Comparison of ENCODE assay signal across 8 cellular contexts in the genomic region with DNA sequence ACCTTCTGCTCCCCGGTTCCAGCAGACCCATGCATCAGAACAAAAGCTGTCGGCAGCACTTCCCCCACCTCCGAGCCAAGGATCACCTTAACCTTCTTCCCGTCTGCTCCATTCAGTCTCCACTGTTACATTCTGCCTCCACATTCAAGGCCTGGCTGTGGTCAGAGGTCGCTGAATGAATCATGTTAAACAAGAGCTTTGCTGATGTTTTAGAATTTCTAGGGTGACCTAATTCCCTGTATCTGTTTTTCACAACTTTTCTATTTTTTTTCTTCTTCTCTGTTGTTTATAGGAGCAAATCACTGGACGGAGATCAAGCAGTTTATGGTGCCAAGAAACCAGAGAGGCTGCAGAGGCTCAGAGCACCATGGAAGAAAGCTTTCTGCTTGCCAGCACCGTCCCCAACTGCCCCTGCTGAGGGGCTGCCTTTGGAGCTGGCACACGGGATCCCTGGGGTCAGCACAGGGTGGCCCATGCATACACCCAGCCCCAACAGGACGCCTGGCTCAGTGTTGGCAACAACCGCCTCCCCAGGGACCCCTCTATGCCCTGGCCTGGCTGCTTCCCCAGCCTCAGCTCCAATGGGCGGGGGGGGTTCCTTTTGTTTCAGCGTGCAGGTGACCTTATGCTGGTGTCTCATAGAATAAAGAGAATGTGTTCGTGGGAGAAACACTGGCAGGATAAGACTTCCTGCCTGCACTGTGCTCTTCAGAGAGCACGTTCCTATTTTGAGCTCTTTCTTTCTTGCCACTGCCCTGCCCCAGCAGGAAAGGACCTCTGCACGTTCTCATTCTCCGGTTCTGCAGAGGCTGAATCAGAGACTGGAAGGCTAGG.
DNase-seq lines count a peak whose midpoint lies in the region; ATAC-seq and TF ChIP-seq lines count a peak whose summit lies in the region.

No MANE protein-coding gene starts in this region.

- TF ChIP-seq CTCF in body of pancreas (IDR thresholded peaks at IDR 0.05) (no peak), lung (IDR thresholded peaks at IDR 0.05; ENCODE audit: control extremely low read depth, extremely low read depth) (no peak)

- H3K4me1 Mint-ChIP-seq in activated T-cell treated with anti-CD3 and anti-CD28 coated beads, Interleukin-2, amount 50 U/mL, for 4 hours (ENCODE audit: low read depth): peaks cover 19% of the 10 kb centered on the region

- no peaks in the 10 kb centered on the region for H3K27me3 ChIP-seq in body of pancreas
- no peaks in the 10 kb centered on the region for H3K27me3 ChIP-seq in lung (ENCODE audit: control insufficient read depth, insufficient read depth)

- no peaks in the 10 kb centered on the region for H3K36me3 Mint-ChIP-seq in activated T-cell treated with anti-CD3 and anti-CD28 coated beads, Interleukin-2, amount 50 U/mL, for 4 hours (ENCODE audit: insufficient read depth)

- no peak overlapping the region for H3K4me3 ChIP-seq in body of pancreas
- H3K4me3 ChIP-seq in lung: no peak overlapping the region

- no peak for DNase-seq in activated T-cell treated with anti-CD3 and anti-CD28 coated beads, Interleukin-2, amount 50 U/mL, for 4 hours
- DNase-seq in activated T-cell treated with anti-CD3 and anti-CD28 coated beads for 4 hours (no peak), body of pancreas (peak in 2 of 4 donors; percentile 16 to 42), lung (ENCODE audit: low spot score) (peak; percentile 36), ureter (ENCODE audit: low spot score) (peak; percentile 71), GM19240 (ENCODE audit: insufficient read length, low spot score) (no peak), OCI-M2 (lab: John Stamatoyannopoulos, UW; ENCODE audit: unreplicated experiment) (no peak)

- H3K9me3 ChIP-seq in body of pancreas: no peaks in the 10 kb centered on the region
- H3K9me3 ChIP-seq in lung (ENCODE audit: control insufficient read depth in 2 of 2, insufficient read depth in 1 of 2, low read length in 1 of 2): no peaks in the 10 kb centered on the region

- peak overlapping the region in 2 of 4 donors; percentile 33 to 40 for H3K27ac ChIP-seq in body of pancreas
- peak overlapping the region in 1 of 2 donors; percentile 35 for H3K27ac ChIP-seq in lung (ENCODE audit: low read depth in 1 of 2, low read length in 1 of 2)

- H3K4me1 ChIP-seq in body of pancreas (no peaks in the 10 kb centered on the region), lung (ENCODE audit: control insufficient read depth in 2 of 2, insufficient read depth in 2 of 2, low read length in 2 of 2) (peaks cover 0 to 12% of the 10 kb centered on the region in 2 donors)

- peak; percentile 4 to 10 for ATAC-seq in activated T-cell treated with anti-CD3 and anti-CD28 coated beads, Interleukin-2, amount 50 U/mL, for 4 hours
- ATAC-seq in body of pancreas: peak; percentile 69
- ATAC-seq in lung (ENCODE audit: insufficient read depth, low FRiP score): peak; percentile 36
- ATAC-seq in GM21526 (IDR thresholded peaks at IDR 0.05; ENCODE audit: low FRiP score, unreplicated experiment): no peak

- no peaks in the 10 kb centered on the region for H3K27me3 Mint-ChIP-seq in activated T-cell treated with anti-CD3 and anti-CD28 coated beads, Interleukin-2, amount 50 U/mL, for 4 hours (ENCODE audit: low read depth)

- H3K4me3 Mint-ChIP-seq in activated T-cell treated with anti-CD3 and anti-CD28 coated beads, Interleukin-2, amount 50 U/mL, for 4 hours: no peak overlapping the region

- WGBS in body of pancreas, 2 donors: 46 to 50% methylated on average over 13 to 16 of the region's 16 CpGs
- WGBS in lung, 2 donors: 34 to 45% methylated on average over 16 of the region's 16 CpGs

- no peaks in the 10 kb centered on the region for H3K9me3 Mint-ChIP-seq in activated T-cell treated with anti-CD3 and anti-CD28 coated beads, Interleukin-2, amount 50 U/mL, for 4 hours

- intact Hi-C loops in body of pancreas (cut with DNase I): no loop called here

- H3K36me3 ChIP-seq in body of pancreas (replicated peaks in 1 of 2; ENCODE audit: insufficient read depth in 1 of 2, low read depth in 2 of 2) (no peaks in the 10 kb centered on the region), lung (ENCODE audit: control insufficient read depth in 2 of 2, insufficient read depth in 2 of 2, low read length in 2 of 2) (no peaks in the 10 kb centered on the region)

- TF ChIP-seq POLR2A in body of pancreas (IDR thresholded peaks at IDR 0.05): no peak

Comparison
In these comparisons a context has a peak if more than half of its experiments do, and no peak if none do; other contexts are left out.
1. DNase-seq: peak in lung (single experiment) and ureter (single experiment); none in activated T-cell treated with anti-CD3 and anti-CD28 coated beads, Interleukin-2, amount 50 U/mL, for 4 hours (single experiment), activated T-cell treated with anti-CD3 and anti-CD28 coated beads for 4 hours (single experiment), GM19240 (single experiment) and OCI-M2 (single experiment).